ENCODE assay signal across 8 cellular contexts in the genomic region with DNA sequence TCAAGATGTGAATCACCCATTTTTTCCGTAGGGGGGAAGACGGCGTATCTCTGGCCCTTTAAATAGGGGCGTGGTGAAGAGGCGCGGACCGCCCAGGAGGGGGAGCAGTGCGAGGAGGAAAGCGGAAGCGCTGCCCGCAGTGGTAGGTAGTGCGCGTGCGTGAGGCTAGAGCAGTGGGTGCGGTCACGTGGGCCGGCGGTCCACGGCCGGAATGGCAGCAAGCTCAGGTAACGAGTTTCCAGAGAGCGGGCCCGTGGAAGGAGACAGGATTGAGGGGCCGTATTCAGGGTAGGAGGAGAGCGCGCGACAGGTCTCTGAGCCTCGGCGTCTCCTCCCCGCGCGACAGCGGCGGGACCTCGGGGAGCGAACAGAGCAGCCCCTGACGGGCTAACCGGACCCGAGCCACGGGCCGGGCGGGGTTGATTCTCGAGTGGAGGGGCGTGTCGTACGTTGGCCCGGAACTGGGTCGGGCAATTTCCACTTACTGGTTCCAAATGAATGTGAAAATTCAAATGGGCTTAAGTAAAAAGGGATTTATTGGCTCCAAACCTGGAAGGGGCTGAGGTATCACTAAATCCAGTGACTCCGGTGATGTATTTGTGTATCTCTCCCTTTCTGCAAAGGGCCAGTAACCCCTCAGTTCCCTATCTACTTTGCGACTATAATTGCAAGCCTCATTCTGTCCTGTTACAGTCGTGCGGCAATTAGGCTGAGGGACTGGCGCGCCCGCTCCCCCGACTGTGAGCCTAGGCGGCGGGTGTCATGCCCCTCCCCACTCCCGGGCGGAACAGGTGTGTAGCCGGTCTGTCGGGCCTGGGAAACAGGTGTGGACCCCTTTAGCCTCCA. TPM values are rescaled to one million over a fixed set of nuclear protein-coding genes. Genes with fewer than 3 reads are reported as not detected.
DNase-seq lines count a peak whose midpoint lies in the region; TF ChIP-seq lines count a peak whose summit lies in the region.

A gene with protein sequence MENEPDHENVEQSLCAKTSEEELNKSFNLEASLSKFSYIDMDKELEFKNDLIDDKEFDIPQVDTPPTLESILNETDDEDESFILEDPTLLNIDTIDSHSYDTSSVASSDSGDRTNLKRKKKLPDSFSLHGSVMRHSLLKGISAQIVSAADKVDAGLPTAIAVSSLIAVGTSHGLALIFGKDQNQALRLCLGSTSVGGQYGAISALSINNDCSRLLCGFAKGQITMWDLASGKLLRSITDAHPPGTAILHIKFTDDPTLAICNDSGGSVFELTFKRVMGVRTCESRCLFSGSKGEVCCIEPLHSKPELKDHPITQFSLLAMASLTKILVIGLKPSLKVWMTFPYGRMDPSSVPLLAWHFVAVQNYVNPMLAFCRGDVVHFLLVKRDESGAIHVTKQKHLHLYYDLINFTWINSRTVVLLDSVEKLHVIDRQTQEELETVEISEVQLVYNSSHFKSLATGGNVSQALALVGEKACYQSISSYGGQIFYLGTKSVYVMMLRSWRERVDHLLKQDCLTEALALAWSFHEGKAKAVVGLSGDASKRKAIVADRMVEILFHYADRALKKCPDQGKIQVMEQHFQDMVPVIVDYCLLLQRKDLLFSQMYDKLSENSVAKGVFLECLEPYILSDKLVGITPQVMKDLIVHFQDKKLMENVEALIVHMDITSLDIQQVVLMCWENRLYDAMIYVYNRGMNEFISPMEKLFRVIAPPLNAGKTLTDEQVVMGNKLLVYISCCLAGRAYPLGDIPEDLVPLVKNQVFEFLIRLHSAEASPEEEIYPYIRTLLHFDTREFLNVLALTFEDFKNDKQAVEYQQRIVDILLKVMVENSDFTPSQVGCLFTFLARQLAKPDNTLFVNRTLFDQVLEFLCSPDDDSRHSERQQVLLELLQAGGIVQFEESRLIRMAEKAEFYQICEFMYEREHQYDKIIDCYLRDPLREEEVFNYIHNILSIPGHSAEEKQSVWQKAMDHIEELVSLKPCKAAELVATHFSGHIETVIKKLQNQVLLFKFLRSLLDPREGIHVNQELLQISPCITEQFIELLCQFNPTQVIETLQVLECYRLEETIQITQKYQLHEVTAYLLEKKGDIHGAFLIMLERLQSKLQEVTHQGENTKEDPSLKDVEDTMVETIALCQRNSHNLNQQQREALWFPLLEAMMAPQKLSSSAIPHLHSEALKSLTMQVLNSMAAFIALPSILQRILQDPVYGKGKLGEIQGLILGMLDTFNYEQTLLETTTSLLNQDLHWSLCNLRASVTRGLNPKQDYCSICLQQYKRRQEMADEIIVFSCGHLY (N-terminal part only) (plus strand): TSS at position 168 of the 846 bp plus-strand sequence. CDS start 12,467 bp downstream, outside the sequence.

- POLR2A ChIA-PET in RWPE1 (lab: Yijun Ruan, JAX; ENCODE audit: low non-redundant PET): interaction anchor here (0.6 kb wide), 1 partner anchor 251 kb away, joined by 3 read pairs; a partner anchor contains a TSS

- peak within 1 kb of the TSS; percentile 91 for H3K4me3 Mint-ChIP-seq in activated T-helper 2 cell treated with anti-CD3 and anti-CD28 coated beads, Interferon-gamma antibody, Interleukin-2, Interleukin-4, amounts not matched to agents 10 μg/mL and 5 μg/mL and 100 μg/mL, durations not matched to agents 14 hours and 24 hours and 36 hours (ENCODE audit: low read depth)
- peak within 1 kb of the TSS; percentile 94 to 97 (median 95) for H3K4me3 Mint-ChIP-seq in nephron
- peak within 1 kb of the TSS; percentile 100 for H3K4me3 Mint-ChIP-seq in stimulated activated naive CD8-positive, alpha-beta T cell treated with anti-CD3 and anti-CD28 coated beads, Interleukin-15, Interleukin-2, amounts not matched to agents 100 ng/mL and 50 ng/mL, for 24 hours

- peak within 1 kb of the TSS; percentile 91 for H3K27ac Mint-ChIP-seq in activated T-helper 2 cell treated with anti-CD3 and anti-CD28 coated beads, Interferon-gamma antibody, Interleukin-2, Interleukin-4, amounts not matched to agents 10 μg/mL and 5 μg/mL and 100 μg/mL, durations not matched to agents 14 hours and 24 hours and 36 hours
- peak within 1 kb of the TSS; percentile 29 to 90 (median 88) for H3K27ac Mint-ChIP-seq in nephron
- H3K27ac Mint-ChIP-seq in stimulated activated naive CD8-positive, alpha-beta T cell treated with anti-CD3 and anti-CD28 coated beads, Interleukin-15, Interleukin-2, amounts not matched to agents 100 ng/mL and 50 ng/mL, for 24 hours: peak within 1 kb of the TSS; percentile 100

- intact Hi-C loops in activated T-helper 2 cell treated with anti-CD3 and anti-CD28 coated beads, Interferon-gamma antibody, Interleukin-2, Interleukin-4, amounts not matched to agents 10 μg/mL and 5 μg/mL and 100 μg/mL, durations not matched to agents 14 hours and 24 hours and 36 hours (cut with micrococcal nuclease): loop anchor here (2.0 to 10.0 kb wide), 5 partner anchors 60 to 1125 kb away; a partner anchor contains a TSS

- H3K27ac ChIP-seq in RWPE1: peak within 1 kb of the TSS; percentile 62

- H3K4me1 Mint-ChIP-seq in activated T-helper 2 cell treated with anti-CD3 and anti-CD28 coated beads, Interferon-gamma antibody, Interleukin-2, Interleukin-4, amounts not matched to agents 10 μg/mL and 5 μg/mL and 100 μg/mL, durations not matched to agents 14 hours and 24 hours and 36 hours (ENCODE audit: low read depth): peaks cover 57% of the 10 kb centered on the region
- H3K4me1 Mint-ChIP-seq in nephron: peaks cover 17% of the 10 kb centered on the region
- peaks cover 67% of the 10 kb centered on the region for H3K4me1 Mint-ChIP-seq in stimulated activated naive CD8-positive, alpha-beta T cell treated with anti-CD3 and anti-CD28 coated beads, Interleukin-15, Interleukin-2, amounts not matched to agents 100 ng/mL and 50 ng/mL, for 24 hours (ENCODE audit: low read depth)

- no peaks in the 10 kb centered on the region for H3K9me3 Mint-ChIP-seq in activated T-helper 2 cell treated with anti-CD3 and anti-CD28 coated beads, Interferon-gamma antibody, Interleukin-2, Interleukin-4, amounts not matched to agents 10 μg/mL and 5 μg/mL and 100 μg/mL, durations not matched to agents 14 hours and 24 hours and 36 hours
- no peaks in the 10 kb centered on the region for H3K9me3 Mint-ChIP-seq in nephron
- no peaks in the 10 kb centered on the region for H3K9me3 Mint-ChIP-seq in stimulated activated naive CD8-positive, alpha-beta T cell treated with anti-CD3 and anti-CD28 coated beads, Interleukin-15, Interleukin-2, amounts not matched to agents 100 ng/mL and 50 ng/mL, for 24 hours

- no peaks in the 10 kb centered on the region for H3K27me3 Mint-ChIP-seq in activated T-helper 2 cell treated with anti-CD3 and anti-CD28 coated beads, Interferon-gamma antibody, Interleukin-2, Interleukin-4, amounts not matched to agents 10 μg/mL and 5 μg/mL and 100 μg/mL, durations not matched to agents 14 hours and 24 hours and 36 hours (ENCODE audit: low read depth)
- H3K27me3 Mint-ChIP-seq in nephron (ENCODE audit: low read depth): no peaks in the 10 kb centered on the region
- peaks cover 3% of the 10 kb centered on the region for H3K27me3 Mint-ChIP-seq in stimulated activated naive CD8-positive, alpha-beta T cell treated with anti-CD3 and anti-CD28 coated beads, Interleukin-15, Interleukin-2, amounts not matched to agents 100 ng/mL and 50 ng/mL, for 24 hours

- H3K36me3 Mint-ChIP-seq in activated T-helper 2 cell treated with anti-CD3 and anti-CD28 coated beads, Interferon-gamma antibody, Interleukin-2, Interleukin-4, amounts not matched to agents 10 μg/mL and 5 μg/mL and 100 μg/mL, durations not matched to agents 14 hours and 24 hours and 36 hours (ENCODE audit: low read depth): peaks cover 14% of the 10 kb centered on the region
- H3K36me3 Mint-ChIP-seq in nephron (ENCODE audit: low read depth): peaks cover 2% of the 10 kb centered on the region
- peaks cover 5% of the 10 kb centered on the region for H3K36me3 Mint-ChIP-seq in stimulated activated naive CD8-positive, alpha-beta T cell treated with anti-CD3 and anti-CD28 coated beads, Interleukin-15, Interleukin-2, amounts not matched to agents 100 ng/mL and 50 ng/mL, for 24 hours (ENCODE audit: low read depth)

- peak; percentile 97 for DNase-seq in ELR (ENCODE audit: low read depth)
- DNase-seq in H4 (ENCODE audit: low spot score): peak; percentile 97
- DNase-seq in LNCaP clone FGC (ENCODE audit: low read depth): peak; percentile 76
- DNase-seq in RWPE1 (ENCODE audit: low spot score): peak; percentile 97
- peak; percentile 96 for DNase-seq in activated T-helper 2 cell treated with anti-CD3 and anti-CD28 coated beads, Interferon-gamma antibody, Interleukin-2, Interleukin-4, amounts not matched to agents 10 μg/mL and 5 μg/mL and 100 μg/mL, durations not matched to agents 14 hours and 24 hours and 36 hours (ENCODE audit: low spot score)
- peak; percentile 96 for DNase-seq in fibroblast of pulmonary artery (ENCODE audit: low read depth)

- H3K4me3 ChIP-seq in LNCaP clone FGC (ENCODE audit: low read depth, low read length) (peak within 1 kb of the TSS; percentile 83), fibroblast of pulmonary artery (replicated peaks; ENCODE audit: low read depth, low read length) (peak within 1 kb of the TSS; percentile 92)

- CTCF ChIA-PET in RWPE1 (lab: Yijun Ruan, JAX): interaction anchor here (0.7 to 1.4 kb wide), 4 partner anchors 8 to 341 kb away, joined by 3 to 5 read pairs (median 4); no protein-coding TSS in a partner anchor

- TF ChIP-seq CTCF in LNCaP clone FGC (IDR thresholded peaks at IDR 0.05; ENCODE audit: control insufficient read depth, extremely low read depth, insufficient read depth) (peak; percentile 40), RWPE1 (conservative IDR thresholded peaks at IDR 0.05; ENCODE audit: low read depth) (peak; percentile 28; the same call in 1 of the 2 replicates), fibroblast of pulmonary artery (IDR thresholded peaks at IDR 0.05; ENCODE audit: low read length, missing control alignments) (peak; percentile 45), nephron (IDR thresholded peaks at IDR 0.05; ENCODE audit: unreplicated experiment in 3 of 3) (peak; percentile 47 to 56 (median 48))

RNA-seq across cellular contexts. Expression of the gene that starts here (rescaled TPM):
- 37.8 and 47.1 TPM in 2 replicates for total RNA-seq in H4 (2014; rRNA removed; shearing (Covaris generic))
- total RNA-seq in activated T-helper 2 cell treated with anti-CD3 and anti-CD28 coated beads, Interferon-gamma antibody, Interleukin-2, Interleukin-4, amounts not matched to agents 10 μg/mL and 5 μg/mL and 100 μg/mL, durations not matched to agents 14 hours and 24 hours and 36 hours: 36.6 and 40.1 TPM in 2 replicates

Comparison
In these comparisons a context has a peak if more than half of its experiments do, and no peak if none do; other contexts are left out.
1. Peak in every context shown above with its lines: DNase-seq, H3K4me3 ChIP-seq and H3K27ac ChIP-seq.